ENCODE assay signal across 17 cellular contexts in genomic region chr22:36999463-36999862, GRCh38. TPM values are rescaled to one million over a fixed set of nuclear protein-coding genes. Genes with fewer than 3 reads are reported as not detected.
DNase-seq lines count a peak whose midpoint lies in the region; ATAC-seq and TF ChIP-seq lines count a peak whose summit lies in the region.
"Had no signal": no experiment of that assay in that cellular context is flagged by ENCODE, and none has a peak within 500 bp of the region (broad histone marks: within the 10 kb centered on the region; RNA-seq: fewer than 3 reads in every experiment).

No MANE protein-coding gene starts in this region.

- no peak overlapping the region for H2AK5ac ChIP-seq in mesendoderm (ENCODE audit: low read length)

- no peaks in the 10 kb centered on the region for H3K79me1 ChIP-seq in mesendoderm (ENCODE audit: low read length)

- H2AFZ ChIP-seq in PC-3 (ENCODE audit: low read length): no peak overlapping the region

- no peak for DNase-seq in left ventricle myocardium superior
- DNase-seq in Right ventricle myocardium superior: no peak
- DNase-seq in RPMI7951 (ENCODE audit: low read depth): peak; percentile 23
- peak; percentile 60 for DNase-seq in mesendoderm
- DNase-seq in middle frontal gyrus (ENCODE audit: extremely low spot score, low spot score): no peak
- DNase-seq in PC-3: no peak
- DNase-seq in NCI-H2227 treated with DMSO at 0.1 percent for 48 hours (lab: John Stamatoyannopoulos, UW): no peak
- DNase-seq: CD8-positive, alpha-beta memory T cell; DND-41; GF-D8; Kasumi-1; NCI-H187; NCI-H446; NCI-H69 had no signal

- H4K20me1 ChIP-seq in PC-3 (ENCODE audit: low read length): no peaks in the 10 kb centered on the region
- H4K20me1 ChIP-seq: BLaER1 treated with 17β-estradiol and CSF1 and Interleukin-3, amounts not matched to agents 10 nM and 100 nM had no signal

- POLR2A ChIA-PET in PC-3 (lab: Charles Lee; ENCODE audit: unreplicated experiment): no interaction called here

- CTCF ChIA-PET in PC-3 (lab: Charles Lee): no interaction called here

- no peak overlapping the region for H2BK5ac ChIP-seq in mesendoderm (ENCODE audit: low read length)

- no peak overlapping the region for H4K5ac ChIP-seq in mesendoderm (ENCODE audit: low read length)

- peaks cover 2% of the 10 kb centered on the region for H3K4me1 ChIP-seq in mesendoderm (ENCODE audit: control insufficient read depth, low read depth, low read length)
- no peaks in the 10 kb centered on the region for H3K4me1 ChIP-seq in PC-3 (ENCODE audit: insufficient read depth, low read length)
- H3K4me1 ChIP-seq: SJSA1 had no signal

- H3F3A ChIP-seq in PC-3 (ENCODE audit: low read length, unreplicated experiment): no peaks in the 10 kb centered on the region

- BruUV-seq in PC-3 (replicated peaks; lab: Mats Ljungman, UMichigan): no TSS peak

- no peaks in the 10 kb centered on the region for H3K9me2 ChIP-seq in PC-3 (replicated peaks; ENCODE audit: low read length)

- H4K8ac ChIP-seq in mesendoderm (ENCODE audit: low read depth, low read length): no peak overlapping the region

- intact Hi-C loops in left ventricle myocardium superior (cut with micrococcal nuclease): no loop called here
- intact Hi-C loops in Right ventricle myocardium superior (cut with DNase I): no loop called here
- intact Hi-C loops in PC-3 (cut with micrococcal nuclease): no loop called here

- H3K79me2 ChIP-seq in mesendoderm (ENCODE audit: control insufficient read depth, insufficient read depth, low read length) (no peaks in the 10 kb centered on the region), PC-3 (ENCODE audit: low read length) (no peaks in the 10 kb centered on the region)

- WGBS in mesendoderm (ENCODE audit: extremely low coverage, insufficient coverage, low lambda C conversion rate): no CpG with 5 or more reads among the region's 4 CpGs

- no peak overlapping the region for H2BK15ac ChIP-seq in mesendoderm (replicated peaks; ENCODE audit: low read depth)

- no peak overlapping the region for H3K23ac ChIP-seq in mesendoderm (ENCODE audit: low read length)

- no peak overlapping the region for H3K4me3 ChIP-seq in mesendoderm (ENCODE audit: low read length)
- H3K4me3 ChIP-seq in PC-3 (ENCODE audit: low read length): no peak overlapping the region
- H3K4me3 ChIP-seq: BLaER1 treated with 17β-estradiol and CSF1 and Interleukin-3, amounts not matched to agents 10 nM and 100 nM; SJSA1 had no signal

- no peak overlapping the region for H3K56ac ChIP-seq in mesendoderm (ENCODE audit: low read length)

- H3K27me3 ChIP-seq in mesendoderm (ENCODE audit: insufficient read depth, low read length, poor library complexity) (no peaks in the 10 kb centered on the region), PC-3 (ENCODE audit: low read length) (no peaks in the 10 kb centered on the region)
- H3K27me3 ChIP-seq: BLaER1 treated with 17β-estradiol and CSF1 and Interleukin-3, amounts not matched to agents 10 nM and 100 nM had no signal

- no peaks in the 10 kb centered on the region for H3K36me3 ChIP-seq in mesendoderm (ENCODE audit: control insufficient read depth, insufficient read depth, low read length)
- no peaks in the 10 kb centered on the region for H3K36me3 ChIP-seq in PC-3 (ENCODE audit: low read depth, low read length)
- H3K36me3 ChIP-seq: BLaER1 treated with 17β-estradiol and CSF1 and Interleukin-3, amounts not matched to agents 10 nM and 100 nM; SJSA1 had no signal

- H3K27ac ChIP-seq in mesendoderm (ENCODE audit: low read depth, low read length): no peak overlapping the region
- no peak overlapping the region for H3K27ac ChIP-seq in PC-3 (ENCODE audit: low read length)
- H3K27ac ChIP-seq: BLaER1 treated with 17β-estradiol and CSF1 and Interleukin-3, amounts not matched to agents 10 nM and 100 nM; SJSA1 had no signal

- H3K4ac ChIP-seq in mesendoderm (ENCODE audit: low read depth, low read length): no peak overlapping the region

- H3K9ac ChIP-seq in mesendoderm (ENCODE audit: low read length) (no peak overlapping the region), PC-3 (ENCODE audit: low read length) (no peak overlapping the region)
- H3K9ac ChIP-seq: BLaER1 treated with 17β-estradiol and CSF1 and Interleukin-3, amounts not matched to agents 10 nM and 100 nM had no signal

- H3K4me2 ChIP-seq in mesendoderm (ENCODE audit: low read length) (no peak overlapping the region), PC-3 (ENCODE audit: low read length) (no peak overlapping the region)
- H3K4me2 ChIP-seq: BLaER1 treated with 17β-estradiol and CSF1 and Interleukin-3, amounts not matched to agents 10 nM and 100 nM had no signal

- peak; percentile 47 for ATAC-seq in left ventricle myocardium superior
- no peak for ATAC-seq in Right ventricle myocardium superior (ENCODE audit: poor library complexity)
- no peak for ATAC-seq in PC-3
- ATAC-seq in HG02973 (IDR thresholded peaks at IDR 0.05; ENCODE audit: unreplicated experiment): no peak

- H3K9me3 ChIP-seq in PC-3 (ENCODE audit: low read length): no peaks in the 10 kb centered on the region
- H3K9me3 ChIP-seq: BLaER1 treated with 17β-estradiol and CSF1 and Interleukin-3, amounts not matched to agents 10 nM and 100 nM; SJSA1 had no signal

- H3K18ac ChIP-seq in mesendoderm (ENCODE audit: low read length): no peak overlapping the region

- no peak overlapping the region for H2BK120ac ChIP-seq in mesendoderm (ENCODE audit: low read depth, low read length)

- no peak for TF ChIP-seq CTCF in PC-3 (conservative IDR thresholded peaks at IDR 0.05; ENCODE audit: low read depth, low read length)

RNA-seq across cellular contexts. Expression of gene TST, which starts 19.8 kb away (rescaled TPM):
- 45.8 TPM for total RNA-seq in left ventricle myocardium superior
- total RNA-seq in Right ventricle myocardium superior: 63.5 TPM
- total RNA-seq in RPMI7951 (2014; rRNA removed; shearing (Covaris generic)): 21.0 and 27.3 TPM in 2 replicates
- polyA plus RNA-seq in mesendoderm (2013, experiment 1 of 2): 13.0 TPM
- polyA plus RNA-seq in mesendoderm (2013, experiment 2 of 2): 11.7 TPM
- total RNA-seq in PC-3 (2014; rRNA removed): 31.7 and 35.9 TPM in 2 replicates

RNA-seq across cellular contexts. Expression of gene MPST, which starts 20.1 kb away (rescaled TPM):
- total RNA-seq in left ventricle myocardium superior: 56.7 TPM
- 60.3 TPM for total RNA-seq in Right ventricle myocardium superior
- 40.1 and 54.5 TPM in 2 replicates for total RNA-seq in RPMI7951 (2014; rRNA removed; shearing (Covaris generic))
- 57.1 TPM for polyA plus RNA-seq in mesendoderm (2013, experiment 1 of 2)
- 58.0 TPM for polyA plus RNA-seq in mesendoderm (2013, experiment 2 of 2)
- total RNA-seq in PC-3 (2014; rRNA removed): 87.5 and 97.0 TPM in 2 replicates

RNA-seq across cellular contexts. Expression of gene KCTD17, which starts 52.1 kb away (rescaled TPM):
- 9.8 TPM for total RNA-seq in left ventricle myocardium superior
- total RNA-seq in Right ventricle myocardium superior: 8.9 TPM
- total RNA-seq in RPMI7951 (2014; rRNA removed; shearing (Covaris generic)): 9.6 and 12.9 TPM in 2 replicates
- 13.9 TPM for polyA plus RNA-seq in mesendoderm (2013, experiment 1 of 2)
- polyA plus RNA-seq in mesendoderm (2013, experiment 2 of 2): 13.1 TPM
- total RNA-seq in PC-3 (2014; rRNA removed): 22.1 and 25.9 TPM in 2 replicates

Comparison
In these comparisons a context has a peak if more than half of its experiments do, and no peak if none do; other contexts are left out.
1. DNase-seq: peak in RPMI7951 (single experiment) and mesendoderm (single experiment); none in left ventricle myocardium superior (single experiment), Right ventricle myocardium superior (single experiment), middle frontal gyrus (single experiment), PC-3 (single experiment) and NCI-H2227 treated with DMSO at 0.1 percent for 48 hours (single experiment).